ENCODE assay signal across 1 cellular context in the genomic region with DNA sequence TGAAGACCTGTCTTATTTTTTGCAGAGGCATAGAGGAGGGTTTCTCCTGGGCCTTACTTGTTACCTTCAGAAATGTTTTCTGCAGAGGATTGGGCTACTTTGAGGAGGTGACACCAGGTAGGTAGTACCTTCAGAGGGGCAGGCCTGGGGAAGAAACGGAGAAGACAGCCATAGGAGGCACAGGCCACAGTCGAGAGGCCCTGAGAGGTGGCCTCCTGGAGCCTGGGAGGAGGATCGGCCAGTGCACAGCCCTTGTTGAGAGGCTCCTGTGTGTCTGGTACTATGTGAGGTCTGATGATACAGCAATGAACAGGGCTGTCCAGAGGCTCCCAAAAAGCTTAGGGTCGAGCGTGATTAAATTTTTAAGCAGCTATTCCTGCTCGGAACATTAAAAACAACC.
TF ChIP-seq lines count a peak whose summit lies in the region.

No MANE protein-coding gene starts in this region.

TF ChIP-seq in HEK293T, 16 proteins besides CTCF, POLR2A, EP300 and RAD21:
- no peak for TF ChIP-seq SP1 (IDR thresholded peaks at IDR 0.05)
- no peak for TF ChIP-seq FOXM1 (IDR thresholded peaks at IDR 0.05; ENCODE audit: borderline replicate concordance)
- no peak for TF ChIP-seq TARDBP (IDR thresholded peaks at IDR 0.05)
- TF ChIP-seq PKNOX1 (IDR thresholded peaks at IDR 0.05) = no peak
- no peak for TF ChIP-seq HDGF (IDR thresholded peaks at IDR 0.05; ENCODE audit: borderline replicate concordance)
- no peak for TF ChIP-seq FOXA1 (IDR thresholded peaks at IDR 0.05)
- no peak for TF ChIP-seq ARNT (IDR thresholded peaks at IDR 0.05)
- TF ChIP-seq CTBP1 (IDR thresholded peaks at IDR 0.05; ENCODE audit: borderline replicate concordance) = no peak
TF ChIP-seq in HEK293T: peak in this region for 0.
